26 cellular contexts compared by ENCODE assay signal in the genomic region with DNA sequence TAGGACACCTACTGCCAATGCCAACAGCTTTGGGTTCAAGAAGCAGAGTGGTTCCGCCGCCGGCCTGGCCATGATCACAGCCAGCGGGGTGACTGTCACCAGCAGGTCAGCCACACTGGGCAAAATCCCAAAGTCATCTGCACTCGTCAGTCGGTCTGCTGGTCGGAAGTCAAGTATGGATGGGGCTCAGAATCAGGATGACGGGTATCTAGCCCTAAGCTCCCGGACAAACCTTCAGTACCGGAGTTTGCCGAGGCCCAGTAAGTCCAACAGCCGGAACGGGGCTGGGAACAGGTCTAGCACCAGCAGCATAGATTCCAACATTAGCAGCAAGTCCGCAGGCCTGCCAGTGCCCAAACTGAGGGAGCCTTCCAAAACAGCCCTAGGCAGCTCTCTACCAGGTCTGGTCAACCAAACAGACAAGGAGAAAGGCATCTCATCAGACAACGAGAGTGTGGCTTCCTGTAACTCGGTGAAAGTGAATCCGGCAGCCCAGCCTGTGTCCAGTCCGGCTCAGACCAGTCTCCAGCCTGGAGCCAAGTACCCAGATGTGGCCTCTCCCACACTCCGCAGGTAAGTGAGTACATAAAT.
DNase-seq lines count a peak whose midpoint lies in the region; ATAC-seq, FAIRE-seq and TF ChIP-seq lines count a peak whose summit lies in the region.
"Had no signal": no experiment of that assay in that cellular context is flagged by ENCODE, and none has a peak within 500 bp of the region (broad histone marks: within the 10 kb centered on the region; RNA-seq: fewer than 3 reads in every experiment).

No MANE protein-coding gene starts in this region.

- intact Hi-C loops in Caco-2 (cut with micrococcal nuclease; ENCODE audit: unreplicated experiment), result no loop called here
- intact Hi-C loops in body of pancreas (cut with DNase I), result no loop called here
- intact Hi-C loops in heart left ventricle (cut with DNase I), result loop anchor here in 5 of 10 donors (5.0 to 10.0 kb wide), 4 partner anchors 43 to 93 kb away; no protein-coding TSS in a partner anchor
- intact Hi-C loops in pancreas (cut with DNase I), result no loop called here
- intact Hi-C loops in CD14-positive monocyte (cut with micrococcal nuclease), result no loop called here
- intact Hi-C loops in activated CD4-positive, alpha-beta memory T cell treated with anti-CD3 and anti-CD28 coated beads for 36 hours (cut with micrococcal nuclease), result no loop called here

- H3K4me3 Mint-ChIP-seq in Caco-2 (ENCODE audit: unreplicated experiment), result no peak overlapping the region
- no peak overlapping the region for H3K4me3 Mint-ChIP-seq in CD14-positive monocyte
- no peak overlapping the region for H3K4me3 Mint-ChIP-seq in activated CD4-positive, alpha-beta memory T cell treated with anti-CD3 and anti-CD28 coated beads for 36 hours
- H3K4me3 Mint-ChIP-seq: brain; effector memory CD8-positive, alpha-beta T cell; neural progenitor cell had no signal

- ATAC-seq in body of pancreas (peak; percentile 96), heart left ventricle (peak; percentile 53 to 78 (median 74)), pancreas (peak; percentile 94 to 97 (median 95)), HG02642 (IDR thresholded peaks at IDR 0.05; ENCODE audit: poor library complexity, unreplicated experiment) (no peak)
- ATAC-seq: effector memory CD8-positive, alpha-beta T cell; HCT116; lower lobe of right lung had no signal

- H3K4me3 ChIP-seq in Caco-2 (ENCODE audit: low read depth, low read length) (no peak overlapping the region), body of pancreas (no peak overlapping the region), heart left ventricle (peak overlapping the region in 9 of 12 donors; percentile 37 to 65 (median 48)), pancreas (peak overlapping the region in 3 of 4 donors; percentile 12 to 30 (median 16))
- H3K4me3 ChIP-seq: colonic mucosa, esophagus muscularis mucosa, lower lobe of right lung, neural progenitor cell, SJCRH30, upper lobe of left lung had no signal

- H3K27me3 Mint-ChIP-seq in Caco-2 (ENCODE audit: insufficient read depth, unreplicated experiment) (no peaks in the 10 kb centered on the region), CD14-positive monocyte (ENCODE audit: low read depth in 3 of 3) (peaks cover 1 to 2% (median 2%) of the 10 kb centered on the region in 3 donors)
- no peaks in the 10 kb centered on the region for H3K27me3 Mint-ChIP-seq in activated CD4-positive, alpha-beta memory T cell treated with anti-CD3 and anti-CD28 coated beads for 36 hours
- H3K27me3 Mint-ChIP-seq: progenitor cell of endocrine pancreas had no signal

- CTCF ChIA-PET in Caco-2 (lab: Charles Lee), result interaction anchor here (0.5 kb wide), 1 partner anchor 108 kb away, joined by 4 read pairs; no protein-coding TSS in a partner anchor
- CTCF ChIA-PET in activated CD4-positive, alpha-beta memory T cell treated with anti-CD3 and anti-CD28 coated beads for 36 hours (lab: Charles Lee), result no interaction called here

- BruUV-seq in Caco-2 (replicated peaks; lab: Mats Ljungman, UMichigan), result TSS peak; percentile 31

- H3K4me1 ChIP-seq in Caco-2 (peaks cover 28% of the 10 kb centered on the region), body of pancreas (peaks cover 56% of the 10 kb centered on the region), heart left ventricle (peaks cover 0 to 53% (median 20%) of the 10 kb centered on the region in 12 donors), pancreas (peaks cover 6 to 13% (median 9%) of the 10 kb centered on the region in 3 donors)
- H3K4me1 ChIP-seq: colonic mucosa had no signal

- H3K27ac ChIP-seq in body of pancreas, result peak overlapping the region; percentile 87 to 96 (median 91)
- peak overlapping the region; percentile 24 to 95 (median 64) for H3K27ac ChIP-seq in heart left ventricle
- peak overlapping the region; percentile 89 to 91 (median 90) for H3K27ac ChIP-seq in pancreas
- H3K27ac ChIP-seq: colonic mucosa, esophagus muscularis mucosa, lower lobe of right lung, neural progenitor cell, SJCRH30, upper lobe of left lung had no signal

- no peaks in the 10 kb centered on the region for H3K27me3 ChIP-seq in Caco-2 (replicated peaks; ENCODE audit: control insufficient read depth, insufficient read depth, low read length)
- no peaks in the 10 kb centered on the region for H3K27me3 ChIP-seq in body of pancreas
- no peaks in the 10 kb centered on the region for H3K27me3 ChIP-seq in heart left ventricle
- H3K27me3 ChIP-seq in pancreas, result no peaks in the 10 kb centered on the region
- H3K27me3 ChIP-seq: colonic mucosa, esophagus muscularis mucosa, neural progenitor cell, SJCRH30, upper lobe of left lung had no signal

- no peaks in the 10 kb centered on the region for H3K9me3 ChIP-seq in Caco-2
- no peaks in the 10 kb centered on the region for H3K9me3 ChIP-seq in body of pancreas
- no peaks in the 10 kb centered on the region for H3K9me3 ChIP-seq in heart left ventricle
- no peaks in the 10 kb centered on the region for H3K9me3 ChIP-seq in pancreas
- H3K9me3 ChIP-seq: colonic mucosa, esophagus muscularis mucosa, lower lobe of right lung, SJCRH30, upper lobe of left lung had no signal

- H3K27ac Mint-ChIP-seq in Caco-2 (ENCODE audit: unreplicated experiment) (no peak overlapping the region), CD14-positive monocyte (peak overlapping the region in 2 of 7 donors; percentile 2 to 55)
- H3K27ac Mint-ChIP-seq in activated CD4-positive, alpha-beta memory T cell treated with anti-CD3 and anti-CD28 coated beads for 36 hours, result no peak overlapping the region
- H3K27ac Mint-ChIP-seq: brain; effector memory CD8-positive, alpha-beta T cell; neural progenitor cell; progenitor cell of endocrine pancreas had no signal

- H3K9me3 Mint-ChIP-seq in Caco-2 (ENCODE audit: unreplicated experiment) (no peaks in the 10 kb centered on the region), CD14-positive monocyte (peaks cover 0 to 2% (median 0%) of the 10 kb centered on the region in 7 donors)
- H3K9me3 Mint-ChIP-seq in activated CD4-positive, alpha-beta memory T cell treated with anti-CD3 and anti-CD28 coated beads for 36 hours, result no peaks in the 10 kb centered on the region
- H3K9me3 Mint-ChIP-seq: brain; effector memory CD8-positive, alpha-beta T cell; neural progenitor cell had no signal

- no peak for TF ChIP-seq CTCF in Caco-2 (IDR thresholded peaks at IDR 0.05; ENCODE audit: insufficient read depth in 1 of 2, low read depth in 1 of 2, low read length in 1 of 2, severe bottlenecking in 1 of 2, unreplicated experiment in 1 of 2)
- TF ChIP-seq CTCF in body of pancreas (IDR thresholded peaks at IDR 0.05), result no peak
- TF ChIP-seq CTCF in heart left ventricle (IDR thresholded peaks at IDR 0.05), result no peak
- TF ChIP-seq CTCF in pancreas (IDR thresholded peaks at IDR 0.05), result no peak
- no peak for TF ChIP-seq CTCF in CD14-positive monocyte (IDR thresholded peaks at IDR 0.05)

- POLR2A ChIA-PET in Caco-2 (lab: Charles Lee), result no interaction called here
- POLR2A ChIA-PET in activated CD4-positive, alpha-beta memory T cell treated with anti-CD3 and anti-CD28 coated beads for 36 hours (lab: Charles Lee), result no interaction called here

- H3K4me1 Mint-ChIP-seq in Caco-2 (ENCODE audit: low read depth, unreplicated experiment) (peaks cover 31% of the 10 kb centered on the region), CD14-positive monocyte (peaks cover 40% of the 10 kb centered on the region)
- no peaks in the 10 kb centered on the region for H3K4me1 Mint-ChIP-seq in activated CD4-positive, alpha-beta memory T cell treated with anti-CD3 and anti-CD28 coated beads for 36 hours (ENCODE audit: low read depth)

- H3K36me3 Mint-ChIP-seq in Caco-2 (ENCODE audit: insufficient read depth, unreplicated experiment), result peaks cover 84% of the 10 kb centered on the region
- H3K36me3 Mint-ChIP-seq in CD14-positive monocyte, result peaks cover 0 to 2% of the 10 kb centered on the region in 2 donors
- H3K36me3 Mint-ChIP-seq in activated CD4-positive, alpha-beta memory T cell treated with anti-CD3 and anti-CD28 coated beads for 36 hours, result no peaks in the 10 kb centered on the region

- H3K36me3 ChIP-seq in Caco-2 (ENCODE audit: control insufficient read depth, insufficient read depth, low read length) (peaks cover 7% of the 10 kb centered on the region), body of pancreas (replicated peaks in 1 of 2; ENCODE audit: insufficient read depth in 1 of 2, low read depth in 2 of 2) (peaks cover 0 to 6% of the 10 kb centered on the region in 2 donors), heart left ventricle (peaks cover 0 to 43% (median 21%) of the 10 kb centered on the region in 9 donors), pancreas (peaks cover 0 to 8% (median 0%) of the 10 kb centered on the region in 3 donors)
- H3K36me3 ChIP-seq: colonic mucosa, neural progenitor cell had no signal

- no peak for FAIRE-seq in pancreas (lab: Jason Lieb, UNC)
- FAIRE-seq: GM12892, TTC549 had no signal

- TF ChIP-seq POLR2A in body of pancreas (IDR thresholded peaks at IDR 0.05), result peak; percentile 14 to 83 (median 79)
- TF ChIP-seq POLR2A in heart left ventricle (IDR thresholded peaks at IDR 0.05), result no peak

- WGBS in body of pancreas, 2 donors, result 43 to 59% methylated on average over 9 to 19 of the region's 19 CpGs
- WGBS in heart left ventricle, 4 donors, result 45 to 72% (median 57%) methylated on average over 14 to 19 of the region's 19 CpGs
- 38 to 42% methylated on average over 19 of the region's 19 CpGs for WGBS in pancreas, 2 donors

- DNase-seq in Caco-2 (no peak), body of pancreas (peak; percentile 91 to 95 (median 94)), heart left ventricle (peak; percentile 68 to 84 (median 78)), pancreas (peak; percentile 77 to 92 (median 90)), CD14-positive monocyte (ENCODE audit: low spot score) (no peak), germinal center (ENCODE audit: low spot score) (no peak)
- no peak for DNase-seq in activated CD4-positive, alpha-beta memory T cell treated with anti-CD3 and anti-CD28 coated beads for 36 hours
- DNase-seq: activated effector memory CD4-positive, alpha-beta T cell treated with anti-CD3 and anti-CD28 coated beads, Interleukin-2, amount 50 U/mL, for 16 hours; colonic mucosa; effector memory CD8-positive, alpha-beta T cell; foreskin melanocyte; hypothalamus; lower lobe of right lung; MM.1S; NCI-H1436; SJCRH30; T-helper 1 cell had no signal

Comparison
In these comparisons a context has a peak if more than half of its experiments do, and no peak if none do; other contexts are left out.
1. DNase-seq: peak in body of pancreas (4 of 4), heart left ventricle (5 of 5) and pancreas (6 of 6); none in Caco-2 (0 of 2), CD14-positive monocyte (single experiment), germinal center (single experiment) and activated CD4-positive, alpha-beta memory T cell treated with anti-CD3 and anti-CD28 coated beads for 36 hours (single experiment).
2. H3K4me3 ChIP-seq: peak in heart left ventricle (9 of 12) and pancreas (3 of 4); none in Caco-2 (single experiment) and body of pancreas (0 of 2).
3. POLR2A ChIP-seq: peak in body of pancreas (3 of 3); none in heart left ventricle (0 of 2).
4. Peak in every context shown above with its lines, with median percentiles within 50 percentile points of each other: H3K27ac ChIP-seq.